11 cellular contexts compared by ENCODE assay signal in the genomic region with DNA sequence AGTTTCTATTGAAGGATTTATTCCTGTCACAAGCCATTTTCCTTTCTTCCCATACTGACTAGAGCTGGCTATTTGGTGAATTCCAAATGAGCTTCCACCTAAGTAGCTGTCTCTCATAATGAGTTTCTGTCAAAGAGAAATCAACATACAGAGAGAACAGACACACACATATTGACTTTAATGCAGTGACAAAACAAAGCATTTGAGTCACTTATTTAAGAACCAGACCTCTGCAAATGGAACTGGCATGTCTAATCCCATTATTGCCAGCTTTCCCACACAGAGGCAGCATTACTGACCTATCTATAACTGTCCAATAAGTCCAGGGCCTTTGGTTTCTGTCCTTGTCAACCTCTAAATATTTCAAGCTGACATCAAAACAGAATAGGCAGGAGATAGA.
DNase-seq lines count a peak whose midpoint lies in the region; ATAC-seq and TF ChIP-seq lines count a peak whose summit lies in the region.
"Had no signal": no experiment of that assay in that cellular context is flagged by ENCODE, and none has a peak within 500 bp of the region (broad histone marks: within the 10 kb centered on the region; RNA-seq: fewer than 3 reads in every experiment).

No MANE protein-coding gene starts in this region.

- DNase-seq in AG04450 (ENCODE audit: low read depth, low spot score) (no peak), fibroblast of lung (ENCODE audit: low read depth in 2 of 2) (no peak), SJCRH30 (no peak), left lobe of liver (ENCODE audit: low spot score) (no peak)
- DNase-seq in stimulated activated naive CD8-positive, alpha-beta T cell treated with anti-CD3 and anti-CD28 coated beads, Interleukin-15, amount 100 ng/mL, for 72 hours, result no peak
- DNase-seq: activated CD4-positive, CD25-positive, alpha-beta regulatory T cell treated with anti-CD3 and anti-CD28 coated beads, Interleukin-2, amount 50 U/mL, for 72 hours; CD4-positive, alpha-beta T cell; NCI-H187 treated with DMSO at 0.1 percent for 48 hours had no signal

- peak overlapping the region in 1 of 2 donors; percentile 15 for H3K27ac Mint-ChIP-seq in stimulated activated naive CD8-positive, alpha-beta T cell treated with anti-CD3 and anti-CD28 coated beads, Interleukin-15, amount 100 ng/mL, for 72 hours

- H3K27me3 Mint-ChIP-seq in stimulated activated naive CD8-positive, alpha-beta T cell treated with anti-CD3 and anti-CD28 coated beads, Interleukin-15, amount 100 ng/mL, for 72 hours, result no peaks in the 10 kb centered on the region
- H3K27me3 Mint-ChIP-seq: CD4-positive, alpha-beta T cell had no signal

- no peaks in the 10 kb centered on the region for H3K27me3 ChIP-seq in AG04450 (ENCODE audit: control insufficient read depth, insufficient read depth, low read length)
- H3K27me3 ChIP-seq in fibroblast of lung (ENCODE audit: control insufficient read depth, insufficient read depth, low read length), result no peaks in the 10 kb centered on the region
- H3K27me3 ChIP-seq in SJCRH30, result no peaks in the 10 kb centered on the region

- no peak overlapping the region for H3K9ac ChIP-seq in fibroblast of lung (ENCODE audit: insufficient read depth, low read length)

- H3K79me2 ChIP-seq in fibroblast of lung (ENCODE audit: control insufficient read depth, insufficient read depth, low read length), result no peaks in the 10 kb centered on the region

- H2AFZ ChIP-seq in fibroblast of lung (ENCODE audit: low read length), result no peak overlapping the region

- CTCF ChIA-PET in AG04450 (lab: Charles Lee), result no interaction called here

- H3K4me2 ChIP-seq in fibroblast of lung (ENCODE audit: extremely low read depth, insufficient read depth, low read length), result peak overlapping the region; percentile 26

- peak; percentile 12 for ATAC-seq in GM21390 (IDR thresholded peaks at IDR 0.05; ENCODE audit: unreplicated experiment)
- peak; percentile 24 for ATAC-seq in HG03439 (IDR thresholded peaks at IDR 0.05; ENCODE audit: unreplicated experiment)
- no peak for ATAC-seq in stimulated activated naive CD8-positive, alpha-beta T cell treated with anti-CD3 and anti-CD28 coated beads, Interleukin-15, amount 100 ng/mL, for 72 hours
- ATAC-seq in left lobe of liver, result no peak
- no peak for ATAC-seq in HG03108 (IDR thresholded peaks at IDR 0.05; ENCODE audit: unreplicated experiment)

- no peaks in the 10 kb centered on the region for H3K9me3 Mint-ChIP-seq in stimulated activated naive CD8-positive, alpha-beta T cell treated with anti-CD3 and anti-CD28 coated beads, Interleukin-15, amount 100 ng/mL, for 72 hours
- H3K9me3 Mint-ChIP-seq: CD4-positive, alpha-beta T cell had no signal

- H3K9me3 ChIP-seq in AG04450 (ENCODE audit: control insufficient read depth, insufficient read depth, low read length) (no peaks in the 10 kb centered on the region; the same call in 1 of the 2 replicates), fibroblast of lung (ENCODE audit: control insufficient read depth, insufficient read depth, low read depth, low read length) (no peaks in the 10 kb centered on the region), SJCRH30 (replicated peaks) (no peaks in the 10 kb centered on the region)

- no peak for TF ChIP-seq CTCF in AG04450 (IDR thresholded peaks at IDR 0.05; ENCODE audit: low read depth, low read length)
- TF ChIP-seq CTCF in fibroblast of lung (conservative IDR thresholded peaks at IDR 0.05 in 1 of 2, IDR thresholded peaks at IDR 0.05 in 1 of 2; ENCODE audit: low read depth in 1 of 2, low read length in 2 of 2), result no peak

- peaks cover 14% of the 10 kb centered on the region for H3K4me1 Mint-ChIP-seq in stimulated activated naive CD8-positive, alpha-beta T cell treated with anti-CD3 and anti-CD28 coated beads, Interleukin-15, amount 100 ng/mL, for 72 hours

- H3K36me3 ChIP-seq in fibroblast of lung (ENCODE audit: control insufficient read depth, insufficient read depth, low read length) (no peaks in the 10 kb centered on the region), SJCRH30 (no peaks in the 10 kb centered on the region)

- H3K4me3 ChIP-seq in AG04450 (ENCODE audit: low read depth, low read length), result no peak overlapping the region
- no peak overlapping the region for H3K4me3 ChIP-seq in fibroblast of lung (replicated peaks in 1 of 4; ENCODE audit: control extremely low read depth in 1 of 4, insufficient read depth in 1 of 4, low read depth in 3 of 4, low read length in 4 of 4)
- no peak overlapping the region for H3K4me3 ChIP-seq in SJCRH30

- peak overlapping the region in 1 of 2 donors; percentile 54 for H3K4me3 Mint-ChIP-seq in stimulated activated naive CD8-positive, alpha-beta T cell treated with anti-CD3 and anti-CD28 coated beads, Interleukin-15, amount 100 ng/mL, for 72 hours

- POLR2A ChIA-PET in AG04450 (lab: Yijun Ruan, JAX), result no interaction called here

- H4K20me1 ChIP-seq in fibroblast of lung (ENCODE audit: control insufficient read depth, extremely low read depth, insufficient read depth, low read length), result no peaks in the 10 kb centered on the region

- H3K27ac ChIP-seq in AG04450 (ENCODE audit: low read depth, low read length), result peak overlapping the region; percentile 76
- peak overlapping the region; percentile 78 for H3K27ac ChIP-seq in fibroblast of lung (ENCODE audit: insufficient read depth, low read length)
- H3K27ac ChIP-seq in SJCRH30, result no peak overlapping the region

- H3K4me1 ChIP-seq in fibroblast of lung (ENCODE audit: control insufficient read depth, extremely low read depth, insufficient read depth, low read length) (peaks cover 7% of the 10 kb centered on the region), SJCRH30 (no peaks in the 10 kb centered on the region)

Comparison
In these comparisons a context has a peak if more than half of its experiments do, and no peak if none do; other contexts are left out.
1. ATAC-seq: peak in GM21390 (single experiment) and HG03439 (single experiment); none in stimulated activated naive CD8-positive, alpha-beta T cell treated with anti-CD3 and anti-CD28 coated beads, Interleukin-15, amount 100 ng/mL, for 72 hours (single experiment), left lobe of liver (single experiment) and HG03108 (single experiment).